3 cellular contexts compared by ENCODE assay signal in genomic region chr2:200212862-200213425, GRCh38.
TF ChIP-seq lines count a peak whose summit lies in the region.

No MANE protein-coding gene starts in this region.

TF ChIP-seq in liver, 16 proteins besides CTCF, POLR2A, EP300 and RAD21 (continued from another document):
- peak; percentile 5 to 25 for TF ChIP-seq HNF4A (conservative IDR thresholded peaks at IDR 0.05)
- no peak for TF ChIP-seq GABPA (IDR thresholded peaks at IDR 0.05 in 1 of 2, conservative IDR thresholded peaks at IDR 0.05 in 1 of 2)

TF ChIP-seq in HepG2, 621 proteins besides CTCF, POLR2A, EP300 and RAD21 (continued from another document and continues in another):
- TF ChIP-seq TEF (CRISPR knock-in tag; IDR thresholded peaks at IDR 0.05), result no peak
- TF ChIP-seq ZFP62 (CRISPR knock-in tag; IDR thresholded peaks at IDR 0.05), result no peak
- TF ChIP-seq ZNF800 (CRISPR knock-in tag; IDR thresholded peaks at IDR 0.05), result no peak
- TF ChIP-seq TBX2 (CRISPR knock-in tag; IDR thresholded peaks at IDR 0.05; ENCODE audit: borderline replicate concordance), result no peak
- no peak for TF ChIP-seq AHDC1 (CRISPR knock-in tag; IDR thresholded peaks at IDR 0.05; ENCODE audit: borderline replicate concordance)
- no peak for TF ChIP-seq ZNF530 (CRISPR knock-in tag; IDR thresholded peaks at IDR 0.05; ENCODE audit: low read depth)

TF ChIP-seq in WTC11, 78 proteins besides CTCF, POLR2A, EP300 and RAD21 (continued from another document):
- TF ChIP-seq AR (CRISPR knock-in tag; IDR thresholded peaks at IDR 0.05) (no peak), ESRRA (CRISPR knock-in tag; IDR thresholded peaks at IDR 0.05; ENCODE audit: borderline replicate concordance) (no peak), ZNF219 (CRISPR knock-in tag; IDR thresholded peaks at IDR 0.05; ENCODE audit: borderline replicate concordance) (no peak), ZMAT4 (CRISPR knock-in tag; IDR thresholded peaks at IDR 0.05) (no peak), ZNF317 (CRISPR knock-in tag; IDR thresholded peaks at IDR 0.05; ENCODE audit: borderline replicate concordance, low read depth) (no peak)
